Comparison of ENCODE assay signal across 15 cellular contexts in the genomic region with DNA sequence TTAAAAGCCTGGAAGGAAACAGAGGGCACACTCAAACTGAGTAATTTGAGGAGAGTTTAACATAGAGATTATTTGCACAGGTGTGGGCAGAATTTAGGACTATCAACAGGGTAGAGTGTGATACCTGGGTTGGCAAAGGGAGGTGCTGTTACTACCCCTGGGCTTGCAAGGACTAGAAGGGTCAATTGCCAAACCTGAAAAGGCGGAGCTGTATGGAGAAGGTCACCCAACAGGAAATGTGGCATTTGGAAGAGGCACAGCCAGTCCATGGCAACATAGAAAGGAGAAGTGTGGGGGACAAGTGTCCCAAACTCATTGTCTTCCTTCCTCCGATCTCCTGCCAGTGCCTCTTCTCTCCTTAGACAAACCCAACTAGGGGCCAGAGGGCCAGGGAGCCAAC. TPM values are rescaled to one million over a fixed set of nuclear protein-coding genes. Genes with fewer than 3 reads are reported as not detected.
A peak's percentile ranks its signal among the peaks of the same experiment; 100 is the strongest.
DNase-seq lines count a peak whose midpoint lies in the region; ATAC-seq, FAIRE-seq and TF ChIP-seq lines count a peak whose summit lies in the region.
"Had no signal": no experiment of that assay in that cellular context is flagged by ENCODE, and none has a peak within 500 bp of the region (broad histone marks: within the 10 kb centered on the region; RNA-seq: fewer than 3 reads in every experiment).

No MANE protein-coding gene starts in this region.

- no peaks in the 10 kb centered on the region for H3K9me3 Mint-ChIP-seq in endodermal cell

- H3K36me3 Mint-ChIP-seq in endodermal cell (ENCODE audit: low read depth) = no peaks in the 10 kb centered on the region

- POLR2A ChIA-PET in HepG2 (lab: Yijun Ruan, JAX) = no interaction called here

- H3K4me2 ChIP-seq in HepG2 (ENCODE audit: low read depth, low read length) = no peak overlapping the region
- H3K4me2 ChIP-seq: BLaER1 had no signal

- H3K27ac ChIP-seq in HL-60 (replicated peaks) (peak overlapping the region; percentile 46), endodermal cell (ENCODE audit: low read depth, low read length) (no peak overlapping the region), sigmoid colon (peak overlapping the region; percentile 48 to 68 (median 62)), HepG2 (ENCODE audit: extremely low read length, insufficient read depth, low read length) (no peak overlapping the region)
- H3K27ac ChIP-seq: BLaER1 had no signal

- no peaks in the 10 kb centered on the region for H3K79me2 ChIP-seq in HepG2 (ENCODE audit: insufficient read depth, low read length)

- H3K4me1 Mint-ChIP-seq in endodermal cell = peaks cover 49% of the 10 kb centered on the region

- H3K4me1 ChIP-seq in endodermal cell (ENCODE audit: control insufficient read depth, insufficient read depth, low read length) = peaks cover 36% of the 10 kb centered on the region
- H3K4me1 ChIP-seq in sigmoid colon = peaks cover 0 to 38% (median 26%) of the 10 kb centered on the region in 4 donors
- no peaks in the 10 kb centered on the region for H3K4me1 ChIP-seq in HepG2 (ENCODE audit: insufficient read depth, low read length)

- H3K9ac ChIP-seq in endodermal cell (ENCODE audit: extremely low read depth, low read length, poor library complexity, severe bottlenecking) = no peak overlapping the region
- no peak overlapping the region for H3K9ac ChIP-seq in HepG2 (ENCODE audit: insufficient read depth, low read depth, low read length)
- H3K9ac ChIP-seq: BLaER1 had no signal

- H3K4me3 ChIP-seq in HL-60 (replicated peaks; ENCODE audit: insufficient read depth, low read length) (no peak overlapping the region), endodermal cell (ENCODE audit: low read length) (no peak overlapping the region), sigmoid colon (no peak overlapping the region), HepG2 (replicated peaks in 1 of 3; ENCODE audit: insufficient read depth in 1 of 3, low read depth in 2 of 3, low read length in 3 of 3) (no peak overlapping the region), lower leg skin (ENCODE audit: low read depth, poor library complexity, severe bottlenecking) (no peak overlapping the region)
- H3K4me3 ChIP-seq: BLaER1 had no signal

- DNase-seq in HL-60 (ENCODE audit: low read depth in 1 of 2, low spot score in 1 of 2) (peak in 1 of 2 experiments; percentile 80), NCI-H69 (lab: John Stamatoyannopoulos, UW) (peak; percentile 51), endodermal cell (no peak), sigmoid colon (no peak), HepG2 (ENCODE audit: low spot score) (no peak), retina (no peak), lower leg skin (ENCODE audit: low spot score in 2 of 2) (no peak)
- DNase-seq: effector CD4-positive, alpha-beta T cell; foreskin melanocyte; NCI-H2227 treated with DMSO at 0.1 percent for 48 hours; stimulated activated CD4-positive, alpha-beta T cell treated with anti-CD3 and anti-CD28 coated beads, Interleukin-4, amount 100 ng/mL, for 1 hour; T1000 had no signal

- no peak overlapping the region for H3K4me3 Mint-ChIP-seq in endodermal cell
- H3K4me3 Mint-ChIP-seq: activated T-helper 1 cell treated with anti-CD3 and anti-CD28 coated beads, Interleukin-12 subunit alpha, Interleukin-12 subunit beta, Interleukin-2, Interleukin-4 antibody, amounts not matched to agents 30 ng/mL and 10 ng/mL and 1 ng/mL, durations not matched to agents 14 hours and 24 hours and 36 hours had no signal

- TF ChIP-seq CTCF in HL-60 (IDR thresholded peaks at IDR 0.05; ENCODE audit: insufficient read depth, low read length) (no peak), endodermal cell (conservative IDR thresholded peaks at IDR 0.05) (peak; percentile 21), sigmoid colon (IDR thresholded peaks at IDR 0.05) (no peak), HepG2 (CRISPR knock-in tag; IDR thresholded peaks at IDR 0.05) (no peak), lower leg skin (IDR thresholded peaks at IDR 0.05) (no peak)

- H2AFZ ChIP-seq in HepG2 (ENCODE audit: low read length) = no peak overlapping the region

- in situ Hi-C loops in HepG2 (cut with HindIII; ENCODE audit: extremely low pct_ligation_motif_present, low pct_unique_long_range_greater_than_20kb) = no loop called here

- CTCF ChIA-PET in HepG2 (lab: Yijun Ruan, JAX; ENCODE audit: low intra/inter-chr PET ratio, low total read pairs) = no interaction called here

- no TSS peak for BruUV-seq in HepG2 (replicated peaks; lab: Mats Ljungman, UMichigan)

- H3K27me3 ChIP-seq in HL-60 (ENCODE audit: insufficient read depth, poor library complexity, severe bottlenecking) = no peaks in the 10 kb centered on the region
- H3K27me3 ChIP-seq in endodermal cell (ENCODE audit: control insufficient read depth, insufficient read depth, low read length, poor library complexity, severe bottlenecking) = no peaks in the 10 kb centered on the region
- no peaks in the 10 kb centered on the region for H3K27me3 ChIP-seq in sigmoid colon
- peaks cover 0 to 25% of the 10 kb centered on the region in 2 experiments; a peak in 3 of 5 replicates for H3K27me3 ChIP-seq in HepG2 (ENCODE audit: control insufficient read depth in 1 of 2, insufficient read depth in 2 of 2, low read length in 2 of 2)
- H3K27me3 ChIP-seq: BLaER1 had no signal

- FAIRE-seq in HepG2 (lab: Jason Lieb, UNC) = no peak
- FAIRE-seq: G401.6 had no signal

- TF ChIP-seq EP300 in sigmoid colon (IDR thresholded peaks at IDR 0.05) (no peak), HepG2 (IDR thresholded peaks at IDR 0.05; ENCODE audit: low read depth in 2 of 2, low read length in 2 of 2) (no peak), HepG2 (CRISPR knock-in tag; IDR thresholded peaks at IDR 0.05; ENCODE audit: borderline replicate concordance) (no peak)

- H3K36me3 ChIP-seq in endodermal cell (ENCODE audit: control insufficient read depth, insufficient read depth, low read length) (no peaks in the 10 kb centered on the region), sigmoid colon (no peaks in the 10 kb centered on the region), HepG2 (replicated peaks in 1 of 2; ENCODE audit: control insufficient read depth in 1 of 2, insufficient read depth in 2 of 2, low read length in 2 of 2) (no peaks in the 10 kb centered on the region)
- H3K36me3 ChIP-seq: BLaER1 had no signal

- 93 to 100% methylated on average over 1 to 2 of the region's 2 CpGs for WGBS in endodermal cell (ENCODE audit: insufficient coverage in 1 of 2, insufficient read length in 1 of 2), 2 experiments
- WGBS in sigmoid colon, 2 donors = 69 to 83% methylated on average over 2 of the region's 2 CpGs
- 27% methylated on average over 2 of the region's 2 CpGs for WGBS in HepG2 (ENCODE audit: low lambda C conversion rate)
- WGBS in lower leg skin, 2 donors = 71 to 77% methylated on average over 2 of the region's 2 CpGs

- no peaks in the 10 kb centered on the region for H3K27me3 Mint-ChIP-seq in endodermal cell (ENCODE audit: insufficient read depth)

- no peak for TF ChIP-seq RAD21 in HepG2 (CRISPR knock-in tag; IDR thresholded peaks at IDR 0.05)

- no peak overlapping the region for H3K27ac Mint-ChIP-seq in endodermal cell
- H3K27ac Mint-ChIP-seq: activated T-helper 1 cell treated with anti-CD3 and anti-CD28 coated beads, Interleukin-12 subunit alpha, Interleukin-12 subunit beta, Interleukin-2, Interleukin-4 antibody, amounts not matched to agents 30 ng/mL and 10 ng/mL and 1 ng/mL, durations not matched to agents 14 hours and 24 hours and 36 hours had no signal

- H3K9me3 ChIP-seq in endodermal cell (ENCODE audit: control insufficient read depth, low read length) (no peaks in the 10 kb centered on the region), sigmoid colon (no peaks in the 10 kb centered on the region), HepG2 (ENCODE audit: low read length) (no peaks in the 10 kb centered on the region)
- H3K9me3 ChIP-seq: BLaER1 had no signal

- ATAC-seq in HepG2 = no peak

- intact Hi-C loops in sigmoid colon (cut with DNase I) = no loop called here
- intact Hi-C loops in HepG2 (cut with micrococcal nuclease; ENCODE audit: unreplicated experiment) = no loop called here
- intact Hi-C loops in lower leg skin (cut with DNase I; ENCODE audit: low total_unique reads) = no loop called here

- no peak for TF ChIP-seq POLR2A in sigmoid colon (IDR thresholded peaks at IDR 0.05)
- no peak for TF ChIP-seq POLR2A in HepG2 (IDR thresholded peaks at IDR 0.05; ENCODE audit: insufficient read depth in 1 of 2, low read depth in 2 of 2, low read length in 2 of 2)
- no peak for TF ChIP-seq POLR2A in lower leg skin (IDR thresholded peaks at IDR 0.05)

- no peaks in the 10 kb centered on the region for H4K20me1 ChIP-seq in HepG2 (ENCODE audit: insufficient read depth, low read length)
- H4K20me1 ChIP-seq: BLaER1 had no signal

RNA-seq across cellular contexts. Expression of a gene that starts 21.6 kb away (rescaled TPM):
- total RNA-seq in endodermal cell = 100 to 1,000 TPM; 101 to 111 TPM
- 44.3 TPM for polyA plus RNA-seq in endodermal cell (2013, experiment 1 of 2)
- polyA plus RNA-seq in endodermal cell (2013, experiment 2 of 2) = 44.0 TPM
- total RNA-seq in sigmoid colon = 100 to 1,000 TPM; 151 to 246 (median 213) TPM
- polyA plus RNA-seq in sigmoid colon = 10 to 100 TPM; 12.5 to 26.3 (median 12.6) TPM
- total RNA-seq in HepG2 (2016; rRNA removed; fragmentation: Illumina TruSeq; extraction: Trizol) = 32.9 and 38.9 TPM in 2 replicates
- total RNA-seq in HepG2 (2016; cell fraction: cytosol; rRNA removed; fragmentation: Illumina TruSeq; extraction: Trizol; ENCODE audit: low read depth) = 82.6 and 84.3 TPM in 2 replicates
- total RNA-seq in HepG2 (2016; cell fraction: insoluble cytoplasmic fraction; rRNA removed; fragmentation: Illumina TruSeq; extraction: Trizol) = 30.1 and 34.1 TPM in 2 replicates
- total RNA-seq in HepG2 (2016; cell fraction: membrane; rRNA removed; fragmentation: Illumina TruSeq; extraction: Trizol) = 30.2 and 31.1 TPM in 2 replicates
- 77.6 and 90.7 TPM in 2 replicates for total RNA-seq in HepG2 (2016; cell fraction: nucleus; rRNA removed; fragmentation: Illumina TruSeq; extraction: Trizol)
- 20.5 and 24.8 TPM in 2 replicates for polyA plus RNA-seq in HepG2 (2011; rRNA removed)
- 13.8 and 15.7 TPM in 2 replicates for polyA plus RNA-seq in HepG2 (2011; cell fraction: cytosol; rRNA removed)
- polyA plus RNA-seq in HepG2 (2011; cell fraction: nucleus; rRNA removed) = 28.2 and 34.1 TPM in 2 replicates
- 19.0 and 20.9 TPM in 2 replicates for polyA plus RNA-seq in HepG2 (2012)
- 0.53 and 0.93 TPM in 2 replicates for polyA plus RNA-seq in HepG2 (2016; cell fraction: cytosol; fragmentation: Illumina TruSeq; extraction: Trizol; ENCODE audit: low read depth)
- 18.1 and 20.3 TPM in 2 replicates for polyA plus RNA-seq in HepG2 (2016; cell fraction: insoluble cytoplasmic fraction; fragmentation: Illumina TruSeq; extraction: Trizol; ENCODE audit: low read depth)
- 2.4 and 2.8 TPM in 2 replicates for polyA plus RNA-seq in HepG2 (2016; cell fraction: membrane; fragmentation: Illumina TruSeq; extraction: Trizol; ENCODE audit: low read depth)
- polyA plus RNA-seq in HepG2 (2016; cell fraction: nucleus; fragmentation: Illumina TruSeq; extraction: Trizol; ENCODE audit: insufficient read depth, low read depth) = 34.1 and 35.3 TPM in 2 replicates
- polyA minus RNA-seq in HepG2 (2011; rRNA and poly(A)+ RNA removed; ENCODE audit: low replicate concordance) = 56.3 and 75.4 TPM in 2 replicates
- polyA minus RNA-seq in HepG2 (2011; cell fraction: cytosol; rRNA and poly(A)+ RNA removed) = 28.0 and 36.0 TPM in 2 replicates
- 207 and 236 TPM in 2 replicates for polyA minus RNA-seq in HepG2 (2011; cell fraction: nucleus; rRNA and poly(A)+ RNA removed)
- 100 to 1,000 TPM; 158 to 247 (median 166) TPM for total RNA-seq in lower leg skin

Comparison
In these comparisons a context has a peak if more than half of its experiments do, and no peak if none do; other contexts are left out.
1. H3K27ac ChIP-seq: peak in HL-60 (single experiment) and sigmoid colon (4 of 4); none in endodermal cell (single experiment) and HepG2 (single experiment).